In genomic region chr9:29394855-29395254, GRCh38 we compare ENCODE assay signal across 34 cellular contexts.
"Had no signal": no experiment of that assay in that cellular context is flagged by ENCODE, and none has a peak within 500 bp of the region (broad histone marks: within the 10 kb centered on the region; RNA-seq: fewer than 3 reads in every experiment).

No MANE protein-coding gene starts in this region.

- DNase-seq: activated effector memory CD4-positive, alpha-beta T cell treated with anti-CD3 and anti-CD28 coated beads, Interleukin-2, amount 50 U/mL, for 16 hours; activated effector memory CD4-positive, alpha-beta T cell treated with Interleukin-2 at 50 U/mL for 16 hours; activated gamma-delta T cell; activated gamma-delta T cell treated with Interleukin-2 at 50 U/mL for 16 hours; activated naive CD4-positive, alpha-beta T cell; activated naive CD4-positive, alpha-beta T cell treated with anti-CD3 and anti-CD28 coated beads for 36 hours; activated naive CD4-positive, alpha-beta T cell treated with anti-CD3 and anti-CD28 coated beads, Interleukin-2, amount 10 ng/mL, durations not matched to agents 7 days and 5 days; activated naive CD4-positive, alpha-beta T cell treated with anti-CD3 and anti-CD28 coated beads, Interleukin-2, amount 50 U/mL, for 16 hours; activated naive CD4-positive, alpha-beta T cell treated with Interleukin-2 at 50 U/mL for 16 hours; activated naive CD8-positive, alpha-beta T cell treated with anti-CD3 and anti-CD28 coated beads for 36 hours; activated naive CD8-positive, alpha-beta T cell treated with anti-CD3 and anti-CD28 coated beads, Interleukin-2, amount 10 ng/mL, durations not matched to agents 7 days and 5 days; activated naive CD8-positive, alpha-beta T cell treated with anti-CD3 and anti-CD28 coated beads, Interleukin-2, amount 50 U/mL, for 24 hours; activated T-cell treated with anti-CD3 and anti-CD28 coated beads, Interleukin-2, amount 50 U/mL, for 1 hour; activated T-cell treated with anti-CD3 and anti-CD28 coated beads, Interleukin-2, amount 50 U/mL, for 24 hours; activated T-cell treated with anti-CD3 and anti-CD28 coated beads, Interleukin-2, amount 50 U/mL, for 4 hours; activated T-cell treated with anti-CD3 and anti-CD28 coated beads, Interleukin-2, amount 50 U/mL, for 48 hours; activated T-cell treated with anti-CD3 and anti-CD28 coated beads, Interleukin-2, amount 50 U/mL, for 72 hours; adrenal gland; amniotic stem cell; amygdala; anterior cingulate cortex; aorta; body of pancreas; brain microvascular endothelial cell; caudate nucleus; central memory CD4-positive, alpha-beta T cell; cerebellar nuclear complex had no signal

- H3K27ac ChIP-seq: adrenal gland, ascending aorta, body of pancreas, brain microvascular endothelial cell, breast epithelium, cardiac muscle cell had no signal

- H3K36me3 ChIP-seq: adrenal gland, ascending aorta, brain microvascular endothelial cell, breast epithelium, cardiac muscle cell had no signal

- H3K4me3 ChIP-seq: adrenal gland, ascending aorta, body of pancreas, breast epithelium, cardiac muscle cell had no signal

- H3K9me3 ChIP-seq: ascending aorta, body of pancreas, breast epithelium had no signal

- H3K4me1 ChIP-seq: adrenal gland, ascending aorta, body of pancreas, breast epithelium had no signal

- FAIRE-seq: astrocyte, bronchial epithelial cell had no signal

- ATAC-seq: activated naive CD4-positive, alpha-beta T cell treated with anti-CD3 and anti-CD28 coated beads, Interleukin-2, amount 50 U/mL, for 72 hours; activated naive CD8-positive, alpha-beta T cell treated with anti-CD3 and anti-CD28 coated beads, Interleukin-2, amount 50 U/mL, for 24 hours; activated T-cell treated with anti-CD3 and anti-CD28 coated beads, Interleukin-2, amount 50 U/mL, for 4 hours; activated T-cell treated with anti-CD3 and anti-CD28 coated beads, Interleukin-2, amount 50 U/mL, for 72 hours; activated T-helper 17 cell treated with anti-CD3 and anti-CD28 coated beads, Interleukin-2, amount 50 U/mL, for 72 hours; body of pancreas had no signal

- H3K27me3 ChIP-seq: adrenal gland, ascending aorta, body of pancreas, brain microvascular endothelial cell, breast epithelium, cardiac muscle cell had no signal
